In genomic region chr7:2982401-2982800, GRCh38 we compare ENCODE assay signal across 18 cellular contexts.
DNase-seq lines count a peak whose midpoint lies in the region; ATAC-seq, FAIRE-seq and TF ChIP-seq lines count a peak whose summit lies in the region.
"Had no signal": no experiment of that assay in that cellular context is flagged by ENCODE, and none has a peak within 500 bp of the region (broad histone marks: within the 10 kb centered on the region; RNA-seq: fewer than 3 reads in every experiment).

No MANE protein-coding gene starts in this region.

- POLR2A ChIA-PET in activated CD4-positive, alpha-beta memory T cell treated with anti-CD3 and anti-CD28 coated beads for 36 hours (lab: Charles Lee), result interaction anchor here (0.6 to 1.2 kb wide), 2 partner anchors 10 to 177 kb away, joined by 3 read pairs; no protein-coding TSS in a partner anchor
- POLR2A ChIA-PET in GM10248 (lab: Yijun Ruan, JAX), result no interaction called here

- no peak for DNase-seq in stimulated activated naive CD8-positive, alpha-beta T cell treated with anti-CD3 and anti-CD28 coated beads, Interleukin-15, Interleukin-2, amounts not matched to agents 100 U/mL and 50 U/mL, for 24 hours
- no peak for DNase-seq in activated CD4-positive, alpha-beta memory T cell treated with anti-CD3 and anti-CD28 coated beads for 36 hours
- DNase-seq in kidney (peak; percentile 2), GM10248 (ENCODE audit: extremely low spot score) (no peak), iPS-NIHi7 (ENCODE audit: extremely low spot score) (no peak)
- no peak for DNase-seq in stimulated activated naive CD8-positive, alpha-beta T cell treated with anti-CD3 and anti-CD28 coated beads, Interleukin-15, amount 100 ng/mL, for 72 hours
- DNase-seq: Calu3, glutamatergic neuron, IMR-90, MM.1S, NCI-H1436, NCI-H524 treated with DMSO at 0.1 percent for 48 hours had no signal

- H3K9me3 ChIP-seq in kidney (ENCODE audit: control insufficient read depth in 1 of 2, low read length in 2 of 2), result no peaks in the 10 kb centered on the region
- H3K9me3 ChIP-seq: body of pancreas had no signal

- ATAC-seq in stimulated activated naive CD8-positive, alpha-beta T cell treated with anti-CD3 and anti-CD28 coated beads, Interleukin-15, Interleukin-2, amounts not matched to agents 100 U/mL and 50 U/mL, for 24 hours, result no peak
- ATAC-seq in stimulated activated naive CD8-positive, alpha-beta T cell treated with anti-CD3 and anti-CD28 coated beads, Interleukin-15, amount 100 ng/mL, for 72 hours, result no peak
- ATAC-seq in HG03378 (IDR thresholded peaks at IDR 0.05; ENCODE audit: unreplicated experiment), result no peak
- ATAC-seq: body of pancreas, left lobe of liver had no signal

- CTCF ChIA-PET in activated CD4-positive, alpha-beta memory T cell treated with anti-CD3 and anti-CD28 coated beads for 36 hours (lab: Charles Lee), result no interaction called here
- CTCF ChIA-PET in GM10248 (lab: Yijun Ruan, JAX), result interaction anchor here (1.5 kb wide), 1 partner anchor 23 kb away, joined by 3 read pairs; no protein-coding TSS in a partner anchor

- H3K27ac ChIP-seq in kidney (ENCODE audit: low read depth in 2 of 2, low read length in 2 of 2), result no peak overlapping the region
- H3K27ac ChIP-seq: body of pancreas had no signal

- no peaks in the 10 kb centered on the region for H3K4me1 ChIP-seq in kidney (ENCODE audit: control insufficient read depth in 1 of 2, insufficient read depth in 1 of 2, low read depth in 1 of 2, low read length in 2 of 2)

- no peaks in the 10 kb centered on the region for H3K27me3 Mint-ChIP-seq in stimulated activated naive CD8-positive, alpha-beta T cell treated with anti-CD3 and anti-CD28 coated beads, Interleukin-15, Interleukin-2, amounts not matched to agents 100 ng/mL and 50 ng/mL, for 24 hours
- H3K27me3 Mint-ChIP-seq in activated CD4-positive, alpha-beta memory T cell treated with anti-CD3 and anti-CD28 coated beads for 36 hours, result no peaks in the 10 kb centered on the region
- H3K27me3 Mint-ChIP-seq in stimulated activated naive CD8-positive, alpha-beta T cell treated with anti-CD3 and anti-CD28 coated beads, Interleukin-15, amount 100 ng/mL, for 72 hours, result no peaks in the 10 kb centered on the region

- H3K4me3 Mint-ChIP-seq in stimulated activated naive CD8-positive, alpha-beta T cell treated with anti-CD3 and anti-CD28 coated beads, Interleukin-15, Interleukin-2, amounts not matched to agents 100 ng/mL and 50 ng/mL, for 24 hours, result peak overlapping the region; percentile 32
- H3K4me3 Mint-ChIP-seq in activated CD4-positive, alpha-beta memory T cell treated with anti-CD3 and anti-CD28 coated beads for 36 hours, result no peak overlapping the region
- peak overlapping the region; percentile 58 to 64 for H3K4me3 Mint-ChIP-seq in stimulated activated naive CD8-positive, alpha-beta T cell treated with anti-CD3 and anti-CD28 coated beads, Interleukin-15, amount 100 ng/mL, for 72 hours
- H3K4me3 Mint-ChIP-seq: mesothelial cell of epicardium had no signal

- TF ChIP-seq CTCF in kidney (IDR thresholded peaks at IDR 0.05; ENCODE audit: borderline replicate concordance, extremely low read depth, insufficient read depth) (no peak), GM10248 (IDR thresholded peaks at IDR 0.05; ENCODE audit: control extremely low read depth, extremely low read depth, low read depth, missing control alignments) (no peak)

- no peak overlapping the region for H3K9ac ChIP-seq in kidney (ENCODE audit: low read length in 2 of 2)

- peaks cover 25% of the 10 kb centered on the region for H3K36me3 Mint-ChIP-seq in stimulated activated naive CD8-positive, alpha-beta T cell treated with anti-CD3 and anti-CD28 coated beads, Interleukin-15, Interleukin-2, amounts not matched to agents 100 ng/mL and 50 ng/mL, for 24 hours (ENCODE audit: low read depth)
- peaks cover 23% of the 10 kb centered on the region for H3K36me3 Mint-ChIP-seq in activated CD4-positive, alpha-beta memory T cell treated with anti-CD3 and anti-CD28 coated beads for 36 hours

- intact Hi-C loops in activated CD4-positive, alpha-beta memory T cell treated with anti-CD3 and anti-CD28 coated beads for 36 hours (cut with micrococcal nuclease), result no loop called here
- intact Hi-C loops in kidney (cut with DNase I), result no loop called here

- H3K9me3 Mint-ChIP-seq in stimulated activated naive CD8-positive, alpha-beta T cell treated with anti-CD3 and anti-CD28 coated beads, Interleukin-15, Interleukin-2, amounts not matched to agents 100 ng/mL and 50 ng/mL, for 24 hours, result no peaks in the 10 kb centered on the region
- H3K9me3 Mint-ChIP-seq in activated CD4-positive, alpha-beta memory T cell treated with anti-CD3 and anti-CD28 coated beads for 36 hours, result no peaks in the 10 kb centered on the region
- no peaks in the 10 kb centered on the region for H3K9me3 Mint-ChIP-seq in stimulated activated naive CD8-positive, alpha-beta T cell treated with anti-CD3 and anti-CD28 coated beads, Interleukin-15, amount 100 ng/mL, for 72 hours

- H3K27ac Mint-ChIP-seq in stimulated activated naive CD8-positive, alpha-beta T cell treated with anti-CD3 and anti-CD28 coated beads, Interleukin-15, Interleukin-2, amounts not matched to agents 100 ng/mL and 50 ng/mL, for 24 hours, result peak overlapping the region; percentile 77
- H3K27ac Mint-ChIP-seq in activated CD4-positive, alpha-beta memory T cell treated with anti-CD3 and anti-CD28 coated beads for 36 hours, result peak overlapping the region; percentile 82
- peak overlapping the region; percentile 31 to 85 for H3K27ac Mint-ChIP-seq in stimulated activated naive CD8-positive, alpha-beta T cell treated with anti-CD3 and anti-CD28 coated beads, Interleukin-15, amount 100 ng/mL, for 72 hours
- H3K27ac Mint-ChIP-seq: mesothelial cell of epicardium had no signal

- H3K4me3 ChIP-seq in kidney (ENCODE audit: low read length in 2 of 2), result no peak overlapping the region
- H3K4me3 ChIP-seq: body of pancreas had no signal

- no peak for FAIRE-seq in kidney (lab: Jason Lieb, UNC)
- FAIRE-seq: H1 had no signal

- no peaks in the 10 kb centered on the region for H3K36me3 ChIP-seq in kidney (ENCODE audit: control insufficient read depth in 1 of 2, insufficient read depth in 2 of 2, low read length in 2 of 2)

- H3K4me1 Mint-ChIP-seq in stimulated activated naive CD8-positive, alpha-beta T cell treated with anti-CD3 and anti-CD28 coated beads, Interleukin-15, Interleukin-2, amounts not matched to agents 100 ng/mL and 50 ng/mL, for 24 hours (ENCODE audit: low read depth), result peaks cover 85% of the 10 kb centered on the region
- peaks cover 89% of the 10 kb centered on the region for H3K4me1 Mint-ChIP-seq in activated CD4-positive, alpha-beta memory T cell treated with anti-CD3 and anti-CD28 coated beads for 36 hours (ENCODE audit: low read depth)
- H3K4me1 Mint-ChIP-seq in stimulated activated naive CD8-positive, alpha-beta T cell treated with anti-CD3 and anti-CD28 coated beads, Interleukin-15, amount 100 ng/mL, for 72 hours, result peaks cover 97% of the 10 kb centered on the region
